ENCODE assay signal across 10 cellular contexts in genomic region chr6:43510827-43511163, GRCh38. TPM values are rescaled to one million over a fixed set of nuclear protein-coding genes. Genes with fewer than 3 reads are reported as not detected.
DNase-seq lines count a peak whose midpoint lies in the region; ATAC-seq, FAIRE-seq and TF ChIP-seq lines count a peak whose summit lies in the region.
"Had no signal": no experiment of that assay in that cellular context is flagged by ENCODE, and none has a peak within 500 bp of the region (broad histone marks: within the 10 kb centered on the region; RNA-seq: fewer than 3 reads in every experiment).

No MANE protein-coding gene starts in this region.

- H3K4me3 Mint-ChIP-seq in HFFc6, result no peak overlapping the region

- H3K9ac ChIP-seq in keratinocyte (ENCODE audit: control insufficient read depth, extremely low read depth, insufficient read depth, low read length), result peak overlapping the region; percentile 92
- peak overlapping the region in 2 of 5 donors; percentile 64 to 68 for H3K9ac ChIP-seq in subcutaneous abdominal adipose tissue (ENCODE audit: low read length in 5 of 5)

- in situ Hi-C loops in astrocyte of the spinal cord (cut with HindIII; ENCODE audit: low sequenced_read_pairs), result no loop called here

- FAIRE-seq in keratinocyte (lab: Jason Lieb, UNC), result no peak
- FAIRE-seq: A204.1 had no signal

- H3K9me3 Mint-ChIP-seq in HFFc6, result no peaks in the 10 kb centered on the region

- H3K4me1 ChIP-seq in keratinocyte (ENCODE audit: control insufficient read depth, extremely low read depth, insufficient read depth, low read length), result peaks cover 28% of the 10 kb centered on the region
- peaks cover 9 to 64% (median 31%) of the 10 kb centered on the region in 5 donors for H3K4me1 ChIP-seq in subcutaneous abdominal adipose tissue (ENCODE audit: control insufficient read depth in 5 of 5, insufficient read depth in 5 of 5, low read length in 5 of 5)

- dilution Hi-C loops in keratinocyte (cut with MboI; ENCODE audit: extremely low pct_ligation_motif_present, low sequenced_read_pairs), result no loop called here

- ATAC-seq in HG02610 (IDR thresholded peaks at IDR 0.05; ENCODE audit: unreplicated experiment), result no peak

- H3K4me3 ChIP-seq in astrocyte of the spinal cord (ENCODE audit: low read depth, low read length), result peak overlapping the region; percentile 43
- peak overlapping the region in 2 of 3 experiments; percentile 68 to 81 for H3K4me3 ChIP-seq in keratinocyte (ENCODE audit: control insufficient read depth in 2 of 3, extremely low read depth in 1 of 3, insufficient read depth in 2 of 3, low read depth in 1 of 3, low read length in 3 of 3)
- peak overlapping the region in 4 of 5 donors; percentile 54 to 73 (median 63) for H3K4me3 ChIP-seq in subcutaneous abdominal adipose tissue (ENCODE audit: low read depth in 1 of 5, low read length in 5 of 5)

- H3K4me1 Mint-ChIP-seq in HFFc6 (ENCODE audit: low read depth), result peaks cover 29% of the 10 kb centered on the region

- no peak overlapping the region for H3K27ac Mint-ChIP-seq in HFFc6

- H3K27ac ChIP-seq in keratinocyte (ENCODE audit: control insufficient read depth, insufficient read depth, low read length), result peak overlapping the region; percentile 87
- peak overlapping the region; percentile 62 for H3K27ac ChIP-seq in subcutaneous abdominal adipose tissue (ENCODE audit: low read depth, low read length)

- peaks cover 10% of the 10 kb centered on the region for H3K27me3 ChIP-seq in keratinocyte (ENCODE audit: control insufficient read depth, extremely low read depth, insufficient read depth, low read length)
- peaks cover 6 to 24% (median 8%) of the 10 kb centered on the region in 5 donors for H3K27me3 ChIP-seq in subcutaneous abdominal adipose tissue (ENCODE audit: control insufficient read depth in 5 of 5, insufficient read depth in 4 of 5, low read length in 5 of 5)

- DNase-seq in NCI-H146 (lab: John Stamatoyannopoulos, UW) (peak; percentile 46), NCI-H146 treated with DMSO at 0.1 percent for 48 hours (lab: John Stamatoyannopoulos, UW; ENCODE audit: unreplicated experiment) (no peak), astrocyte of the spinal cord (ENCODE audit: low read depth, low spot score) (no peak), keratinocyte (ENCODE audit: low read depth, low spot score) (no peak), HFFc6 (no peak), NCI-H2227 treated with DMSO at 0.1 percent for 48 hours (lab: John Stamatoyannopoulos, UW) (no peak)
- DNase-seq: NCI-H2081 treated with DMSO at 0.1 percent for 48 hours had no signal

- H4K20me1 ChIP-seq in keratinocyte (ENCODE audit: control insufficient read depth, extremely low read depth, insufficient read depth, low read length), result peaks cover 2% of the 10 kb centered on the region

- no peaks in the 10 kb centered on the region for H3K9me3 ChIP-seq in keratinocyte (ENCODE audit: control insufficient read depth, low read depth, low read length)
- H3K9me3 ChIP-seq in subcutaneous abdominal adipose tissue (ENCODE audit: control insufficient read depth in 5 of 5, low read length in 5 of 5), result no peaks in the 10 kb centered on the region

- H3K4me2 ChIP-seq in keratinocyte (ENCODE audit: control insufficient read depth, extremely low read depth, insufficient read depth, low read depth, low read length), result peak overlapping the region; percentile 91

- peaks cover 1% of the 10 kb centered on the region; the same call in 1 of the 2 replicates for H3K27me3 Mint-ChIP-seq in HFFc6 (ENCODE audit: insufficient read depth)

- TF ChIP-seq CTCF in astrocyte of the spinal cord (IDR thresholded peaks at IDR 0.05; ENCODE audit: low read depth, low read length) (no peak), keratinocyte (optimal IDR thresholded peaks at IDR 0.05 in 1 of 3, IDR thresholded peaks at IDR 0.05 in 1 of 3, conservative IDR thresholded peaks at IDR 0.05 in 1 of 3; ENCODE audit: extremely low read depth in 1 of 3, insufficient read depth in 2 of 3, low read length in 3 of 3) (no peak), HFFc6 (IDR thresholded peaks at IDR 0.05) (no peak)

- H3K36me3 Mint-ChIP-seq in HFFc6 (ENCODE audit: low read depth), result peaks cover 14% of the 10 kb centered on the region

- peaks cover 18% of the 10 kb centered on the region for H3K79me2 ChIP-seq in keratinocyte (ENCODE audit: control insufficient read depth, insufficient read depth, low read length)

- peaks cover 5% of the 10 kb centered on the region for H3K9me1 ChIP-seq in keratinocyte (ENCODE audit: control insufficient read depth, extremely low read depth, insufficient read depth, low read length)

- H3K36me3 ChIP-seq in keratinocyte (ENCODE audit: control insufficient read depth in 2 of 2, extremely low read depth in 1 of 2, insufficient read depth in 2 of 2, low read length in 2 of 2) (peaks cover 22 to 36% of the 10 kb centered on the region in 2 experiments), subcutaneous abdominal adipose tissue (ENCODE audit: control insufficient read depth in 5 of 5, insufficient read depth in 5 of 5, low read length in 5 of 5) (peaks cover 6 to 45% (median 40%) of the 10 kb centered on the region in 5 donors)

- H2AFZ ChIP-seq in keratinocyte (ENCODE audit: control insufficient read depth, low read length), result peak overlapping the region; percentile 92

RNA-seq across cellular contexts. Expression of gene LRRC73, which starts 0.6 kb away (rescaled TPM):
- 0.16 to 0.40 TPM (median 0.18 TPM) in 3 replicates for polyA plus RNA-seq in keratinocyte
- polyA plus RNA-seq in keratinocyte (2011; ENCODE audit: low read depth), result 0.12 TPM
- 0.22 and 0.55 TPM in 2 replicates for polyA plus RNA-seq in keratinocyte (2011; cell fraction: cytosol; rRNA removed)
- polyA plus RNA-seq in keratinocyte (2011; cell fraction: nucleus; rRNA removed), result 0.27 and 0.49 TPM in 2 replicates
- 0.35 and 0.49 TPM in 2 replicates for polyA plus RNA-seq in keratinocyte (2012; ENCODE audit: low replicate concordance)
- 0.26 to 0.30 TPM in 2 of 3 replicates, not detected in the other for polyA minus RNA-seq in keratinocyte
- not detected for polyA minus RNA-seq in keratinocyte (2011; cell fraction: cytosol; rRNA and poly(A)+ RNA removed)
- not detected in 2 replicates for polyA minus RNA-seq in keratinocyte (2011; cell fraction: nucleus; rRNA and poly(A)+ RNA removed)
- 1 to 10 TPM in 2 of 6 experiments, under 1 TPM in 4; 0.75 to 1.7 (median 0.90) TPM for total RNA-seq in HFFc6 (2021; fragmentation: NEBNext Ultra II Directional; extraction: Animal tissue kit (Norgen Biotek cat#: 25700))

RNA-seq across cellular contexts. Expression of gene YIPF3, which starts 5.9 kb away (rescaled TPM):
- polyA plus RNA-seq in keratinocyte, result 120 to 138 TPM (median 136 TPM) in 3 replicates
- polyA plus RNA-seq in keratinocyte (2011; ENCODE audit: low read depth), result 29.2 TPM
- 103 and 104 TPM in 2 replicates for polyA plus RNA-seq in keratinocyte (2011; cell fraction: cytosol; rRNA removed)
- polyA plus RNA-seq in keratinocyte (2011; cell fraction: nucleus; rRNA removed), result 154 and 155 TPM in 2 replicates
- polyA plus RNA-seq in keratinocyte (2012; ENCODE audit: low replicate concordance), result 63.0 and 89.2 TPM in 2 replicates
- polyA minus RNA-seq in keratinocyte, result 142 to 213 TPM (median 144 TPM) in 3 replicates
- polyA minus RNA-seq in keratinocyte (2011; cell fraction: cytosol; rRNA and poly(A)+ RNA removed), result 90.5 TPM
- 57.6 and 64.5 TPM in 2 replicates for polyA minus RNA-seq in keratinocyte (2011; cell fraction: nucleus; rRNA and poly(A)+ RNA removed)
- total RNA-seq in HFFc6 (2021; fragmentation: NEBNext Ultra II Directional; extraction: Animal tissue kit (Norgen Biotek cat#: 25700)), result 100 to 1,000 TPM; 147 to 176 (median 158) TPM

RNA-seq across cellular contexts. Expression of gene POLR1C, which starts 6.1 kb away (rescaled TPM):
- 99.6 to 121 TPM (median 119 TPM) in 3 replicates for polyA plus RNA-seq in keratinocyte
- 34.9 TPM for polyA plus RNA-seq in keratinocyte (2011; ENCODE audit: low read depth)
- polyA plus RNA-seq in keratinocyte (2011; cell fraction: cytosol; rRNA removed), result 69.9 and 106 TPM in 2 replicates
- polyA plus RNA-seq in keratinocyte (2011; cell fraction: nucleus; rRNA removed), result 155 and 201 TPM in 2 replicates
- 90.8 and 119 TPM in 2 replicates for polyA plus RNA-seq in keratinocyte (2012; ENCODE audit: low replicate concordance)
- 35.0 to 95.4 TPM (median 86.0 TPM) in 3 replicates for polyA minus RNA-seq in keratinocyte
- 38.0 TPM for polyA minus RNA-seq in keratinocyte (2011; cell fraction: cytosol; rRNA and poly(A)+ RNA removed)
- polyA minus RNA-seq in keratinocyte (2011; cell fraction: nucleus; rRNA and poly(A)+ RNA removed), result 28.9 and 53.4 TPM in 2 replicates
- 10 to 100 TPM; 43.5 to 66.9 (median 53.8) TPM for total RNA-seq in HFFc6 (2021; fragmentation: NEBNext Ultra II Directional; extraction: Animal tissue kit (Norgen Biotek cat#: 25700))

RNA-seq across cellular contexts. Expression of gene TJAP1, which starts 33.4 kb away (rescaled TPM):
- polyA plus RNA-seq in keratinocyte, result 17.2 to 45.5 TPM (median 23.3 TPM) in 3 replicates
- polyA plus RNA-seq in keratinocyte (2011; ENCODE audit: low read depth), result 41.6 TPM
- 14.3 and 25.4 TPM in 2 replicates for polyA plus RNA-seq in keratinocyte (2011; cell fraction: cytosol; rRNA removed)
- 78.8 and 84.0 TPM in 2 replicates for polyA plus RNA-seq in keratinocyte (2011; cell fraction: nucleus; rRNA removed)
- polyA plus RNA-seq in keratinocyte (2012; ENCODE audit: low replicate concordance), result 12.6 and 28.6 TPM in 2 replicates
- 10.4 to 24.4 TPM (median 16.7 TPM) in 3 replicates for polyA minus RNA-seq in keratinocyte
- polyA minus RNA-seq in keratinocyte (2011; cell fraction: cytosol; rRNA and poly(A)+ RNA removed), result 11.7 TPM
- polyA minus RNA-seq in keratinocyte (2011; cell fraction: nucleus; rRNA and poly(A)+ RNA removed), result 11.8 and 19.6 TPM in 2 replicates
- total RNA-seq in HFFc6 (2021; fragmentation: NEBNext Ultra II Directional; extraction: Animal tissue kit (Norgen Biotek cat#: 25700)), result 10 to 100 TPM; 27.0 to 34.3 (median 30.2) TPM

RNA-seq across cellular contexts. Expression of gene DLK2, which starts 55.4 kb away (rescaled TPM):
- 19.8 to 32.2 TPM (median 31.6 TPM) in 3 replicates for polyA plus RNA-seq in keratinocyte
- polyA plus RNA-seq in keratinocyte (2011; ENCODE audit: low read depth), result 2.2 TPM
- 21.9 and 51.1 TPM in 2 replicates for polyA plus RNA-seq in keratinocyte (2011; cell fraction: cytosol; rRNA removed)
- polyA plus RNA-seq in keratinocyte (2011; cell fraction: nucleus; rRNA removed), result 55.1 and 77.8 TPM in 2 replicates
- 20.2 and 38.7 TPM in 2 replicates for polyA plus RNA-seq in keratinocyte (2012; ENCODE audit: low replicate concordance)
- polyA minus RNA-seq in keratinocyte, result 23.2 to 88.5 TPM (median 28.0 TPM) in 3 replicates
- 67.7 TPM for polyA minus RNA-seq in keratinocyte (2011; cell fraction: cytosol; rRNA and poly(A)+ RNA removed)
- polyA minus RNA-seq in keratinocyte (2011; cell fraction: nucleus; rRNA and poly(A)+ RNA removed), result 34.7 and 38.7 TPM in 2 replicates
- total RNA-seq in HFFc6 (2021; fragmentation: NEBNext Ultra II Directional; extraction: Animal tissue kit (Norgen Biotek cat#: 25700)), result 1 to 10 TPM; 1.8 to 2.9 (median 2.2) TPM
